8 cellular contexts compared by ENCODE assay signal in genomic region chr7:1176891-1177373, GRCh38. TPM values are rescaled to one million over a fixed set of nuclear protein-coding genes. Genes with fewer than 3 reads are reported as not detected.
DNase-seq lines count a peak whose midpoint lies in the region; ATAC-seq and TF ChIP-seq lines count a peak whose summit lies in the region.

No MANE protein-coding gene starts in this region.

- WGBS in thyroid gland, 2 donors = 37 to 41% methylated on average over 22 of the region's 22 CpGs

- CTCF ChIA-PET in AG04450 (lab: Charles Lee) = interaction anchor here (0.8 to 3.1 kb wide), 11 partner anchors 9 to 254 kb away, joined by 3 to 15 read pairs (median 4); partner anchors contain the start of gene GPER1

- peaks cover 11% of the 10 kb centered on the region for H3K9me3 ChIP-seq in AG04450 (ENCODE audit: control insufficient read depth, insufficient read depth, low read length)
- H3K9me3 ChIP-seq in thyroid gland = no peaks in the 10 kb centered on the region

- POLR2A ChIA-PET in AG04450 (lab: Yijun Ruan, JAX) = no interaction called here

- H3K4me3 ChIP-seq in AG04450 (ENCODE audit: low read depth, low read length) = no peak overlapping the region
- H3K4me3 ChIP-seq in thyroid gland (replicated peaks in 1 of 3) = no peak overlapping the region

- H3K27me3 ChIP-seq in AG04450 (ENCODE audit: control insufficient read depth, insufficient read depth, low read length) = peaks cover 10% of the 10 kb centered on the region
- H3K27me3 ChIP-seq in thyroid gland = no peaks in the 10 kb centered on the region

- H3K27ac Mint-ChIP-seq in endothelial cell (ENCODE audit: unreplicated experiment) (no peak overlapping the region), nephron progenitor cell (no peak overlapping the region)

- peaks cover 0 to 8% of the 10 kb centered on the region in 2 donors for H3K4me1 ChIP-seq in thyroid gland

- intact Hi-C loops in thyroid gland (cut with DNase I) = loop anchor here (5.0 kb wide), 1 partner anchor 185 kb away; no protein-coding TSS in a partner anchor

- DNase-seq in AG04450 (ENCODE audit: low read depth, low spot score) (no peak), NCI-H82 (lab: John Stamatoyannopoulos, UW) (peak; percentile 73), endothelial cell (ENCODE audit: low spot score) (peak; percentile 55), nephron progenitor cell (peak; percentile 77), thyroid gland (peak; percentile 61 to 75)
- DNase-seq in activated CD8-positive, alpha-beta memory T cell treated with anti-CD3 and anti-CD28 coated beads for 1 hour (ENCODE audit: extremely low read depth in 1 of 2, low read depth in 1 of 2) = peak; percentile 36 to 64

- no peaks in the 10 kb centered on the region for H3K4me1 Mint-ChIP-seq in endothelial cell (ENCODE audit: unreplicated experiment)
- peaks cover 23% of the 10 kb centered on the region for H3K4me1 Mint-ChIP-seq in nephron progenitor cell

- H3K4me3 Mint-ChIP-seq in endothelial cell (ENCODE audit: unreplicated experiment) = no peak overlapping the region
- H3K4me3 Mint-ChIP-seq in nephron progenitor cell = no peak overlapping the region

- H3K9me3 Mint-ChIP-seq in endothelial cell (ENCODE audit: unreplicated experiment) = no peaks in the 10 kb centered on the region
- H3K9me3 Mint-ChIP-seq in nephron progenitor cell = peaks cover 22% of the 10 kb centered on the region

- no peaks in the 10 kb centered on the region for H3K36me3 Mint-ChIP-seq in endothelial cell (ENCODE audit: low read depth, unreplicated experiment)
- H3K36me3 Mint-ChIP-seq in nephron progenitor cell (ENCODE audit: low read depth) = no peaks in the 10 kb centered on the region

- TF ChIP-seq CTCF in AG04450 (IDR thresholded peaks at IDR 0.05; ENCODE audit: low read depth, low read length) = peak; percentile 54
- peak; percentile 38 for TF ChIP-seq CTCF in endothelial cell (IDR thresholded peaks at IDR 0.05; ENCODE audit: unreplicated experiment)
- TF ChIP-seq CTCF in nephron progenitor cell (IDR thresholded peaks at IDR 0.05) = peak; percentile 58
- TF ChIP-seq CTCF in thyroid gland (IDR thresholded peaks at IDR 0.05) = peak; percentile 20 to 73 (median 42)

- TF ChIP-seq POLR2A in thyroid gland (IDR thresholded peaks at IDR 0.05) = no peak

- no peaks in the 10 kb centered on the region for H3K27me3 Mint-ChIP-seq in endothelial cell (ENCODE audit: unreplicated experiment)
- peaks cover 39% of the 10 kb centered on the region for H3K27me3 Mint-ChIP-seq in nephron progenitor cell (ENCODE audit: low read depth, poor library complexity)

- ATAC-seq in GM18502 (IDR thresholded peaks at IDR 0.05; ENCODE audit: poor library complexity, unreplicated experiment) (peak; percentile 54), GM18519 (IDR thresholded peaks at IDR 0.05; ENCODE audit: low FRiP score, unreplicated experiment) (no peak)

- H3K27ac ChIP-seq in AG04450 (ENCODE audit: low read depth, low read length) = no peak overlapping the region
- H3K27ac ChIP-seq in thyroid gland = no peak overlapping the region

- no peaks in the 10 kb centered on the region for H3K36me3 ChIP-seq in thyroid gland

RNA-seq across cellular contexts. Expression of gene ZFAND2A, which starts 16.9 kb away (rescaled TPM):
- polyA plus RNA-seq in AG04450 (2011; rRNA removed) = 37.7 and 38.9 TPM in 2 replicates
- polyA minus RNA-seq in AG04450 (2011; rRNA and poly(A)+ RNA removed) = 11.7 and 18.3 TPM in 2 replicates
- total RNA-seq in endothelial cell (ENCODE audit: unreplicated experiment) (36.0 TPM), thyroid gland (10 to 100 TPM; 27.5 to 57.0 (median 37.4) TPM)

RNA-seq across cellular contexts. Expression of gene UNCX, which starts 55.7 kb away (rescaled TPM):
- polyA plus RNA-seq in AG04450 (2011; rRNA removed) = not detected in 2 replicates
- not detected in 2 replicates for polyA minus RNA-seq in AG04450 (2011; rRNA and poly(A)+ RNA removed)
- total RNA-seq in endothelial cell (ENCODE audit: unreplicated experiment) = not detected
- not detected for total RNA-seq in thyroid gland
